In genomic region chr2:188986839-188987238, GRCh38 we compare ENCODE assay signal across 19 cellular contexts. TPM values are rescaled to one million over a fixed set of nuclear protein-coding genes. Genes with fewer than 3 reads are reported as not detected.
DNase-seq lines count a peak whose midpoint lies in the region; ATAC-seq and TF ChIP-seq lines count a peak whose summit lies in the region.
"Had no signal": no experiment of that assay in that cellular context is flagged by ENCODE, and none has a peak within 500 bp of the region (broad histone marks: within the 10 kb centered on the region; RNA-seq: fewer than 3 reads in every experiment).

No MANE protein-coding gene starts in this region.

- no peak for TF ChIP-seq POLR2A in vagina (IDR thresholded peaks at IDR 0.05)

- peaks cover 27% of the 10 kb centered on the region for H3K4me1 ChIP-seq in vagina
- no peaks in the 10 kb centered on the region for H3K4me1 ChIP-seq in neuronal stem cell (ENCODE audit: control insufficient read depth in 2 of 2, insufficient read depth in 1 of 2, low read depth in 1 of 2, low read length in 2 of 2)
- H3K4me1 ChIP-seq: HAP-1 had no signal

- H3K4me2 ChIP-seq in neuronal stem cell (ENCODE audit: insufficient read depth, low read length, poor library complexity, severe bottlenecking), result no peak overlapping the region

- H3K27ac ChIP-seq in vagina (peak overlapping the region; percentile 91), neuronal stem cell (replicated peaks; ENCODE audit: low read length) (no peak overlapping the region)
- H3K27ac ChIP-seq: C4-2B had no signal

- no peak overlapping the region for H2BK15ac ChIP-seq in neuronal stem cell (ENCODE audit: low read length)

- peak; percentile 67 for DNase-seq in HFFc6
- DNase-seq in cardiac fibroblast (ENCODE audit: low read depth in 2 of 2), result peak; percentile 58 to 73
- no peak for DNase-seq in vagina (ENCODE audit: extremely low spot score in 2 of 2)
- no peak for DNase-seq in neuronal stem cell (ENCODE audit: low spot score)
- DNase-seq in cerebellar cortex (ENCODE audit: low spot score), result no peak
- DNase-seq: activated CD8-positive, alpha-beta T cell treated with anti-CD3 and anti-CD28 coated beads, Interleukin-2, amount 10 ng/mL, durations not matched to agents 7 days and 5 days; activated T-cell treated with anti-CD3 and anti-CD28 coated beads, Interleukin-2, amount 50 U/mL, for 72 hours; effector memory CD4-positive, alpha-beta T cell; left colon; NCI-H345; occipital lobe; stimulated activated CD4-positive, alpha-beta T cell treated with anti-CD3 and anti-CD28 coated beads, Interleukin-4, amount 100 ng/mL, for 24 hours had no signal

- no peak overlapping the region for H3K23ac ChIP-seq in neuronal stem cell (ENCODE audit: low read depth, low read length, poor library complexity)

- H4K91ac ChIP-seq in neuronal stem cell (ENCODE audit: low read depth, low read length, poor library complexity), result no peak overlapping the region

- no peaks in the 10 kb centered on the region for H3K79me1 ChIP-seq in neuronal stem cell (ENCODE audit: low read depth, low read length)

- no peak for TF ChIP-seq CTCF in HFFc6 (IDR thresholded peaks at IDR 0.05)
- no peak for TF ChIP-seq CTCF in cardiac fibroblast (IDR thresholded peaks at IDR 0.05; ENCODE audit: low read depth, low read length)
- TF ChIP-seq CTCF in nephron (IDR thresholded peaks at IDR 0.05; ENCODE audit: unreplicated experiment in 3 of 3), result no peak
- TF ChIP-seq CTCF in vagina (IDR thresholded peaks at IDR 0.05), result no peak

- H3K4me1 Mint-ChIP-seq in HFFc6 (ENCODE audit: low read depth) (peaks cover 54% of the 10 kb centered on the region), nephron (peaks cover 40% of the 10 kb centered on the region)

- no peak overlapping the region for H2BK12ac ChIP-seq in neuronal stem cell (ENCODE audit: low read length)

- intact Hi-C loops in vagina (cut with DNase I), result loop anchor here (5.0 kb wide), 1 partner anchor 460 kb away; no protein-coding TSS in a partner anchor

- no peak overlapping the region for H3K4me3 ChIP-seq in cardiac fibroblast (replicated peaks in 1 of 2; ENCODE audit: low read depth in 2 of 2, low read length in 2 of 2)
- H3K4me3 ChIP-seq in vagina, result no peak overlapping the region
- no peak overlapping the region for H3K4me3 ChIP-seq in neuronal stem cell (ENCODE audit: low read length in 2 of 2)
- H3K4me3 ChIP-seq: HAP-1, skin epidermis had no signal

- H3K14ac ChIP-seq in neuronal stem cell (ENCODE audit: low read length), result no peak overlapping the region

- no peak overlapping the region for H3K9ac ChIP-seq in neuronal stem cell (ENCODE audit: low read depth, low read length, poor library complexity)

- H3K36me3 Mint-ChIP-seq in HFFc6 (ENCODE audit: low read depth), result peaks cover 33% of the 10 kb centered on the region
- peaks cover 53% of the 10 kb centered on the region for H3K36me3 Mint-ChIP-seq in nephron (ENCODE audit: low read depth)
- H3K36me3 Mint-ChIP-seq: activated naive CD8-positive, alpha-beta T cell had no signal

- H3K18ac ChIP-seq in neuronal stem cell (ENCODE audit: low read length), result no peak overlapping the region

- no peak overlapping the region for H2AFZ ChIP-seq in neuronal stem cell (ENCODE audit: low read length)

- H3K4ac ChIP-seq in neuronal stem cell (ENCODE audit: low read length), result no peak overlapping the region

- WGBS in neuronal stem cell (ENCODE audit: extremely low coverage in 2 of 2, insufficient read length in 2 of 2, insufficient replicate concordance in 1 of 2), 2 donors, result no CpG with 5 or more reads among the region's 4 CpGs

- H3K36me3 ChIP-seq in vagina (peaks cover 4 to 31% of the 10 kb centered on the region in 2 donors), neuronal stem cell (replicated peaks in 1 of 2; ENCODE audit: control insufficient read depth in 2 of 2, insufficient read depth in 2 of 2, low read length in 2 of 2) (no peaks in the 10 kb centered on the region)
- H3K36me3 ChIP-seq: HAP-1 had no signal

- no peak for ATAC-seq in HG03039 (IDR thresholded peaks at IDR 0.05; ENCODE audit: unreplicated experiment)
- ATAC-seq: activated CD8-positive, alpha-beta T cell treated with anti-CD3 and anti-CD28 coated beads, Interleukin-2, amount 10 ng/mL, durations not matched to agents 7 days and 5 days; activated T-cell treated with anti-CD3 and anti-CD28 coated beads, Interleukin-2, amount 50 U/mL, for 72 hours; left colon had no signal

- H3K4me3 Mint-ChIP-seq in HFFc6 (peak overlapping the region; percentile 68), nephron (peak overlapping the region in 1 of 3 experiments; percentile 44)
- H3K4me3 Mint-ChIP-seq: activated CD8-positive, alpha-beta T cell treated with anti-CD3 and anti-CD28 coated beads, Interleukin-2, amount 10 ng/mL, durations not matched to agents 7 days and 5 days; activated naive CD8-positive, alpha-beta T cell; activated T-cell treated with anti-CD3 and anti-CD28 coated beads, Interleukin-2, amount 50 U/mL, for 72 hours; T-helper 1 cell treated with Interleukin-12 subunit alpha and Interleukin-12 subunit beta and Interleukin-4 antibody, amounts not matched to agents 30 μg/mL and 1 μg/mL, for 36 hours had no signal

- H2AK5ac ChIP-seq in neuronal stem cell (ENCODE audit: low read depth, low read length), result no peak overlapping the region

- H3K9me3 Mint-ChIP-seq in HFFc6 (no peaks in the 10 kb centered on the region), nephron (no peaks in the 10 kb centered on the region)
- H3K9me3 Mint-ChIP-seq: activated T-cell treated with anti-CD3 and anti-CD28 coated beads, Interleukin-2, amount 50 U/mL, for 72 hours; T-helper 1 cell treated with Interleukin-12 subunit alpha and Interleukin-12 subunit beta and Interleukin-4 antibody, amounts not matched to agents 30 μg/mL and 1 μg/mL, for 36 hours had no signal

- H4K8ac ChIP-seq in neuronal stem cell (ENCODE audit: low read depth, low read length), result no peak overlapping the region

- no peaks in the 10 kb centered on the region for H3K9me3 ChIP-seq in vagina
- H3K9me3 ChIP-seq in neuronal stem cell (replicated peaks in 1 of 2; ENCODE audit: control insufficient read depth in 2 of 2, insufficient read depth in 1 of 2, low read depth in 1 of 2, low read length in 2 of 2), result no peaks in the 10 kb centered on the region
- H3K9me3 ChIP-seq: HAP-1 had no signal

- peak overlapping the region; percentile 86 for H3K27ac Mint-ChIP-seq in HFFc6
- H3K27ac Mint-ChIP-seq in nephron, result peak overlapping the region in 2 of 3 experiments; percentile 56 to 74
- H3K27ac Mint-ChIP-seq: activated CD8-positive, alpha-beta T cell treated with anti-CD3 and anti-CD28 coated beads, Interleukin-2, amount 10 ng/mL, durations not matched to agents 7 days and 5 days; activated naive CD8-positive, alpha-beta T cell; activated T-cell treated with anti-CD3 and anti-CD28 coated beads, Interleukin-2, amount 50 U/mL, for 72 hours; T-helper 1 cell treated with Interleukin-12 subunit alpha and Interleukin-12 subunit beta and Interleukin-4 antibody, amounts not matched to agents 30 μg/mL and 1 μg/mL, for 36 hours had no signal

- H3K27me3 ChIP-seq in vagina, result no peaks in the 10 kb centered on the region
- H3K27me3 ChIP-seq in neuronal stem cell (ENCODE audit: control insufficient read depth in 3 of 3, insufficient read depth in 3 of 3, low read depth in 1 of 3, low read length in 3 of 3), result no peaks in the 10 kb centered on the region

- no peak overlapping the region for H2BK5ac ChIP-seq in neuronal stem cell (ENCODE audit: low read length)

- H3K27me3 Mint-ChIP-seq in HFFc6 (ENCODE audit: insufficient read depth) (no peaks in the 10 kb centered on the region), nephron (ENCODE audit: low read depth) (no peaks in the 10 kb centered on the region)
- H3K27me3 Mint-ChIP-seq: activated naive CD8-positive, alpha-beta T cell had no signal

- no peak overlapping the region for H2BK120ac ChIP-seq in neuronal stem cell (ENCODE audit: low read depth, low read length)

RNA-seq across cellular contexts. Expression of gene COL3A1, which starts 12.7 kb away (rescaled TPM):
- 100 to 1,000 TPM; 348 to 594 (median 356) TPM for total RNA-seq in HFFc6 (2021; fragmentation: NEBNext Ultra II Directional; extraction: Animal tissue kit (Norgen Biotek cat#: 25700))
- total RNA-seq in vagina, result 123 TPM
- 0.06 TPM for polyA plus RNA-seq in neuronal stem cell (2013, experiment 1 of 2)
- 0.11 TPM for polyA plus RNA-seq in neuronal stem cell (2013, experiment 2 of 2)
- total RNA-seq: activated CD8-positive, alpha-beta T cell treated with anti-CD3 and anti-CD28 coated beads, Interleukin-2, amount 10 ng/mL, durations not matched to agents 7 days and 5 days had no signal

Comparison
In these comparisons a context has a peak if more than half of its experiments do, and no peak if none do; other contexts are left out.
1. DNase-seq: peak in HFFc6 (single experiment) and cardiac fibroblast (2 of 2); none in vagina (0 of 2), neuronal stem cell (single experiment) and cerebellar cortex (single experiment).